12 cellular contexts compared by ENCODE assay signal in genomic region chr18:77250501-77250925, GRCh38. TPM values are rescaled to one million over a fixed set of nuclear protein-coding genes. Genes with fewer than 3 reads are reported as not detected.
DNase-seq lines count a peak whose midpoint lies in the region; TF ChIP-seq lines count a peak whose summit lies in the region.
"Had no signal": no experiment of that assay in that cellular context is flagged by ENCODE, and none has a peak within 500 bp of the region (broad histone marks: within the 10 kb centered on the region; RNA-seq: fewer than 3 reads in every experiment).

No MANE protein-coding gene starts in this region.

- H3K4me1 Mint-ChIP-seq in progenitor cell of endocrine pancreas (ENCODE audit: low read depth), result peaks cover 6% of the 10 kb centered on the region

- no peaks in the 10 kb centered on the region for H3K36me3 ChIP-seq in HUES6 (ENCODE audit: control insufficient read depth, insufficient read depth, low read length)
- H3K36me3 ChIP-seq in esophagus muscularis mucosa, result no peaks in the 10 kb centered on the region

- peaks cover 72% of the 10 kb centered on the region for H3K27me3 ChIP-seq in HUES6 (ENCODE audit: control insufficient read depth, insufficient read depth, low read length)
- H3K27me3 ChIP-seq in esophagus muscularis mucosa, result peaks cover 0 to 58% (median 20%) of the 10 kb centered on the region in 4 donors

- H3K9ac ChIP-seq in HUES6 (ENCODE audit: low read length), result no peak overlapping the region

- H3K27me3 Mint-ChIP-seq in progenitor cell of endocrine pancreas, result peaks cover 83% of the 10 kb centered on the region

- peak; percentile 6 for DNase-seq in NCI-H1092 treated with DMSO at 0.1 percent for 48 hours (lab: John Stamatoyannopoulos, UW)
- no peak for DNase-seq in NCI-H1092 (lab: John Stamatoyannopoulos, UW)
- DNase-seq in esophagus muscularis mucosa (ENCODE audit: extremely low spot score), result no peak
- DNase-seq in progenitor cell of endocrine pancreas (ENCODE audit: low spot score, unreplicated experiment), result no peak
- DNase-seq in RPMI8226, result no peak
- DNase-seq in stimulated activated CD8-positive, alpha-beta memory T cell treated with anti-CD3 and anti-CD28 coated beads, Interleukin-4, amount 100 ng/mL, for 48 hours, result no peak
- DNase-seq in islet precursor cell, result no peak
- DNase-seq: NCI-H82; stimulated activated naive CD4-positive, alpha-beta T cell treated with Interleukin-2 at 50 U/mL for 16 hours; SW 1271 had no signal

- WGBS in esophagus muscularis mucosa, result 11% methylated on average over 9 of the region's 40 CpGs

- intact Hi-C loops in esophagus muscularis mucosa (cut with DNase I), result no loop called here

- H3K9me3 ChIP-seq in HUES6 (ENCODE audit: control insufficient read depth, insufficient read depth, low read depth, low read length) (peaks cover 12% of the 10 kb centered on the region), esophagus muscularis mucosa (peaks cover 0 to 11% (median 9%) of the 10 kb centered on the region in 4 donors)

- no peaks in the 10 kb centered on the region for H3K9me3 Mint-ChIP-seq in progenitor cell of endocrine pancreas (ENCODE audit: low read depth)

- no peak overlapping the region for H3K27ac ChIP-seq in HUES6 (ENCODE audit: low read depth, low read length)
- no peak overlapping the region for H3K27ac ChIP-seq in esophagus muscularis mucosa (replicated peaks in 1 of 4)

- TF ChIP-seq POLR2A in esophagus muscularis mucosa (IDR thresholded peaks at IDR 0.05; ENCODE audit: low read depth), result no peak

- no peak for TF ChIP-seq CTCF in esophagus muscularis mucosa (IDR thresholded peaks at IDR 0.05)
- TF ChIP-seq CTCF in progenitor cell of endocrine pancreas (IDR thresholded peaks at IDR 0.05; ENCODE audit: unreplicated experiment), result no peak

- H3K4me3 ChIP-seq in HUES6 (ENCODE audit: low read depth, low read length), result peak overlapping the region; percentile 56
- peak overlapping the region; percentile 41 to 50 (median 45) for H3K4me3 ChIP-seq in esophagus muscularis mucosa

- TF ChIP-seq EP300 in esophagus muscularis mucosa (IDR thresholded peaks at IDR 0.05), result no peak

- H3K36me3 Mint-ChIP-seq in progenitor cell of endocrine pancreas (ENCODE audit: insufficient read depth), result peaks cover 1% of the 10 kb centered on the region

- peak overlapping the region; percentile 73 for H3K27ac Mint-ChIP-seq in progenitor cell of endocrine pancreas

- peak overlapping the region; percentile 78 for H3K4me3 Mint-ChIP-seq in progenitor cell of endocrine pancreas (ENCODE audit: low read depth)

- H3K4me1 ChIP-seq in HUES6 (ENCODE audit: control insufficient read depth, insufficient read depth, low read length), result peaks cover 20% of the 10 kb centered on the region
- peaks cover 7 to 33% (median 28%) of the 10 kb centered on the region in 4 donors for H3K4me1 ChIP-seq in esophagus muscularis mucosa

RNA-seq across cellular contexts. Expression of gene GALR1, which starts 0.9 kb away (rescaled TPM):
- total RNA-seq in esophagus muscularis mucosa (under 1 TPM; under 0.01 to 0.33 (median 0.16) TPM), progenitor cell of endocrine pancreas (2.9 and 4.0 TPM in 2 replicates)
- total RNA-seq: A172 had no signal
